In genomic region chr7:815284-816216, GRCh38 we compare ENCODE assay signal across 8 cellular contexts. TPM values are rescaled to one million over a fixed set of nuclear protein-coding genes. Genes with fewer than 3 reads are reported as not detected.
DNase-seq lines count a peak whose midpoint lies in the region; ATAC-seq and TF ChIP-seq lines count a peak whose summit lies in the region.

No MANE protein-coding gene starts in this region.

- BruUV-seq in A673 (replicated peaks; lab: Mats Ljungman, UMichigan), result no TSS peak

- H3K23ac ChIP-seq in H9 (ENCODE audit: insufficient read length, low read depth, low read length), result no peak overlapping the region

- H3K36me3 Mint-ChIP-seq in H9 (ENCODE audit: insufficient read depth in 1 of 3, low read depth in 3 of 3), result peaks cover 15 to 35% (median 15%) of the 10 kb centered on the region in 3 experiments

- CTCF ChIA-PET in A673 (lab: Charles Lee), result no interaction called here

- H3K9me3 Mint-ChIP-seq in H9, result peaks cover 5% of the 10 kb centered on the region in 2 experiments; a peak in 4 of 5 replicates

- H3K79me2 ChIP-seq in H9 (ENCODE audit: insufficient read depth, low read length), result peaks cover 27% of the 10 kb centered on the region

- H3K4me2 ChIP-seq in H9 (ENCODE audit: insufficient read depth, insufficient read length, low read length), result peak overlapping the region; percentile 51

- H3K4me3 Mint-ChIP-seq in H9, result peak overlapping the region; percentile 75 to 90

- H3K4me1 ChIP-seq in A673 (ENCODE audit: insufficient read depth, low read length, poor library complexity, severe bottlenecking), result peaks cover 49% of the 10 kb centered on the region
- no peaks in the 10 kb centered on the region for H3K4me1 ChIP-seq in H9 (ENCODE audit: insufficient read depth, low read length)
- H3K4me1 ChIP-seq in muscle layer of colon (ENCODE audit: insufficient read depth, low read length), result peaks cover 46% of the 10 kb centered on the region

- DNase-seq in A673 (ENCODE audit: low spot score) (peak; percentile 55), H9 (peak; percentile 94), SK-MEL-5 (ENCODE audit: low read depth, low spot score) (peak; percentile 47), dorsolateral prefrontal cortex (no peak), NOMO-1 treated with DMSO at 0.1 percent for 48 hours (lab: John Stamatoyannopoulos, UW; ENCODE audit: unreplicated experiment) (no peak), A172 (ENCODE audit: low spot score) (no peak)

- peak overlapping the region; percentile 89 for H3K18ac ChIP-seq in H9 (ENCODE audit: insufficient read length, low read depth, low read length)

- peaks cover 5% of the 10 kb centered on the region for H3K23me2 ChIP-seq in H9 (ENCODE audit: insufficient read length, low read depth, low read length, poor library complexity, severe bottlenecking)

- H3K56ac ChIP-seq in H9 (ENCODE audit: insufficient read length, low read depth, low read length), result no peak overlapping the region

- peak overlapping the region; percentile 96 to 99 (median 97); a peak in 6 of 7 replicates for H3K27ac Mint-ChIP-seq in H9

- TF ChIP-seq CTCF in A673 (conservative IDR thresholded peaks at IDR 0.05; ENCODE audit: low read depth, low read length) (no peak), H9 (conservative IDR thresholded peaks at IDR 0.05) (no peak), dorsolateral prefrontal cortex (IDR thresholded peaks at IDR 0.05 in 54 of 56, conservative IDR thresholded peaks at IDR 0.05 in 2 of 56; ENCODE audit: low read depth in 1 of 56, partially characterized antibody in 56 of 56) (no peak)

- H4K91ac ChIP-seq in H9 (ENCODE audit: insufficient read length, low read depth, low read length), result no peak overlapping the region

- intact Hi-C loops in A673 (cut with micrococcal nuclease; ENCODE audit: unreplicated experiment) (no loop called here), dorsolateral prefrontal cortex (cut with DNase I) (loop anchor here in 1 of 2 donors (5.0 to 10.0 kb wide), 2 partner anchors 57 to 159 kb away; partner anchors contain the start of gene COX19)

- no peak overlapping the region for H2BK5ac ChIP-seq in H9 (ENCODE audit: insufficient read length, low read length)

- H3T11ph ChIP-seq in H9 (ENCODE audit: low read length), result no peak overlapping the region

- H3K4me3 ChIP-seq in A673 (ENCODE audit: low read depth, low read length, poor library complexity, severe bottlenecking), result peak overlapping the region; percentile 68
- peak overlapping the region; percentile 19 to 94 (median 69) for H3K4me3 ChIP-seq in dorsolateral prefrontal cortex
- peak overlapping the region; percentile 27 to 47 for H3K4me3 ChIP-seq in muscle layer of colon (ENCODE audit: low read depth in 1 of 2, low read length in 2 of 2)

- H2AK5ac ChIP-seq in H9 (ENCODE audit: insufficient read length, low read length), result no peak overlapping the region

- no peak overlapping the region for H4K8ac ChIP-seq in H9 (replicated peaks; ENCODE audit: insufficient read length, low read depth, low read length)

- H3K27me3 ChIP-seq in A673 (replicated peaks; ENCODE audit: insufficient read depth, low read depth, low read length, poor library complexity) (no peaks in the 10 kb centered on the region), H9 (ENCODE audit: insufficient read depth, low read length) (no peaks in the 10 kb centered on the region), dorsolateral prefrontal cortex (no peaks in the 10 kb centered on the region), muscle layer of colon (ENCODE audit: control insufficient read depth in 1 of 2, insufficient read depth in 2 of 2, low read length in 2 of 2) (no peaks in the 10 kb centered on the region)

- no peaks in the 10 kb centered on the region for H3K79me1 ChIP-seq in H9 (ENCODE audit: insufficient read depth, low read depth, low read length, poor library complexity, severe bottlenecking)

- H3K27ac ChIP-seq in A673 (ENCODE audit: low read depth, low read length, poor library complexity, severe bottlenecking), result peak overlapping the region; percentile 38
- H3K27ac ChIP-seq in H9 (ENCODE audit: insufficient read length, low read depth, low read length), result peak overlapping the region; percentile 40
- H3K27ac ChIP-seq in dorsolateral prefrontal cortex, result peak overlapping the region in 53 of 59 donors; percentile 27 to 97 (median 74)
- H3K27ac ChIP-seq in muscle layer of colon (ENCODE audit: low read depth, low read length), result peak overlapping the region; percentile 80

- no peak overlapping the region for H2BK15ac ChIP-seq in H9 (ENCODE audit: low read depth, low read length)

- WGBS in H9 (ENCODE audit: extremely low coverage, insufficient read length, low lambda C conversion rate), result no CpG with 5 or more reads among the region's 56 CpGs

- POLR2A ChIA-PET in A673 (lab: Charles Lee; ENCODE audit: low non-redundant PET), result no interaction called here

- H2BK12ac ChIP-seq in H9 (ENCODE audit: insufficient read length, low read depth, low read length), result no peak overlapping the region

- H4K20me1 ChIP-seq in H9 (ENCODE audit: control insufficient read depth, insufficient read depth, insufficient read length), result no peaks in the 10 kb centered on the region

- no peak overlapping the region for H3K4ac ChIP-seq in H9 (ENCODE audit: low read depth, low read length)

- no peak overlapping the region for H4K5ac ChIP-seq in H9 (ENCODE audit: insufficient read length, low read depth, low read length)

- in situ Hi-C loops in SK-MEL-5 (cut with HindIII; ENCODE audit: low pct_unique_long_range_greater_than_20kb, low sequenced_read_pairs), result no loop called here

- peak overlapping the region; percentile 62; the same call in 1 of the 2 replicates for H3K14ac ChIP-seq in H9 (ENCODE audit: insufficient read depth, low read length)

- H3K9ac ChIP-seq in H9 (ENCODE audit: extremely low read depth, insufficient read length, low read length) (peak overlapping the region; percentile 42), muscle layer of colon (ENCODE audit: low read length) (no peak overlapping the region)

- H3K9me3 ChIP-seq in A673 (ENCODE audit: low read depth, low read length, poor library complexity, severe bottlenecking) (no peaks in the 10 kb centered on the region), H9 (ENCODE audit: control insufficient read depth, low read depth, low read length) (no peaks in the 10 kb centered on the region), muscle layer of colon (ENCODE audit: low read length) (no peaks in the 10 kb centered on the region)

- H2AFZ ChIP-seq in H9 (ENCODE audit: low read length), result no peak overlapping the region

- no peak overlapping the region for H2BK120ac ChIP-seq in H9 (ENCODE audit: low read depth, low read length, poor library complexity, severe bottlenecking)

- H3K36me3 ChIP-seq in A673 (ENCODE audit: insufficient read depth, low read length, poor library complexity, severe bottlenecking) (no peaks in the 10 kb centered on the region), muscle layer of colon (ENCODE audit: insufficient read depth, low read length) (no peaks in the 10 kb centered on the region)

- H3K27me3 Mint-ChIP-seq in H9 (ENCODE audit: low read depth), result no peaks in the 10 kb centered on the region; the same call in 1 of the 2 replicates

- no peak overlapping the region for H2BK20ac ChIP-seq in H9 (ENCODE audit: low read depth, low read length, poor library complexity, severe bottlenecking)

- peaks cover 38 to 43% of the 10 kb centered on the region in 2 experiments for H3K4me1 Mint-ChIP-seq in H9

- no peak for ATAC-seq in HG02763 (IDR thresholded peaks at IDR 0.05; ENCODE audit: unreplicated experiment)

RNA-seq across cellular contexts. Expression of gene SUN1, which starts 16.7 kb away (rescaled TPM):
- total RNA-seq in A673 (2021) (189 and 203 TPM in 2 replicates), H9 (2021) (105 and 118 TPM in 2 replicates), dorsolateral prefrontal cortex (100 to 1,000 TPM; 114 to 221 (median 159) TPM)
- 56.5 and 66.3 TPM in 2 replicates for total RNA-seq in SK-MEL-5 (2014; rRNA removed; shearing (Covaris generic))
- polyA plus RNA-seq in SK-MEL-5 (2015; cell fraction: cytosol; rRNA removed), result 213 and 222 TPM in 2 replicates
- 458 and 599 TPM in 2 replicates for polyA plus RNA-seq in SK-MEL-5 (2015; cell fraction: nucleus; rRNA removed)
- 103 and 123 TPM in 2 replicates for total RNA-seq in A172 (2014; rRNA removed; shearing (Covaris generic))

Comparison
In these comparisons a context has a peak if more than half of its experiments do, and no peak if none do; other contexts are left out.
1. DNase-seq: peak in A673 (single experiment), H9 (single experiment) and SK-MEL-5 (single experiment); none in dorsolateral prefrontal cortex (0 of 10), NOMO-1 treated with DMSO at 0.1 percent for 48 hours (single experiment) and A172 (single experiment).
2. Peak in every context shown above with its lines, with median percentiles within 50 percentile points of each other: H3K27ac ChIP-seq and H3K4me3 ChIP-seq.